8 cellular contexts compared by ENCODE assay signal in genomic region chr10:78301891-78302738, GRCh38.
A peak's percentile ranks its signal among the peaks of the same experiment; 100 is the strongest.
DNase-seq lines count a peak whose midpoint lies in the region; ATAC-seq and TF ChIP-seq lines count a peak whose summit lies in the region.

No MANE protein-coding gene starts in this region.

- peaks cover 17% of the 10 kb centered on the region for H3K4me1 ChIP-seq in CD8-positive, alpha-beta T cell (ENCODE audit: insufficient read depth, low read length)

- H3K9me3 ChIP-seq in CD8-positive, alpha-beta T cell (ENCODE audit: low read length) = no peaks in the 10 kb centered on the region
- H3K9me3 ChIP-seq in KOPT-K1 (ENCODE audit: insufficient read depth, low read length, poor library complexity, severe bottlenecking) = peaks cover 7% of the 10 kb centered on the region

- H3K4me1 Mint-ChIP-seq in CD8-positive, alpha-beta T cell (ENCODE audit: low read depth) = peaks cover 20% of the 10 kb centered on the region

- no peak for ATAC-seq in CD8-positive, alpha-beta T cell
- ATAC-seq in GM18909 (IDR thresholded peaks at IDR 0.05; ENCODE audit: poor library complexity, unreplicated experiment) = no peak

- TF ChIP-seq CTCF in CD8-positive, alpha-beta T cell (IDR thresholded peaks at IDR 0.05) = no peak
- peak; percentile 5 for TF ChIP-seq CTCF in astrocyte of the spinal cord (IDR thresholded peaks at IDR 0.05; ENCODE audit: low read depth, low read length)

- DNase-seq in CD8-positive, alpha-beta T cell = peak in 1 of 7 experiments; percentile 9
- DNase-seq in astrocyte of the spinal cord (ENCODE audit: low read depth, low spot score) (no peak), medulla oblongata (ENCODE audit: extremely low spot score) (peak; percentile 42), ureter (ENCODE audit: low spot score) (peak; percentile 43), NCI-H2107 treated with DMSO at 0.1 percent for 48 hours (lab: John Stamatoyannopoulos, UW; ENCODE audit: unreplicated experiment) (no peak), HK-2 (ENCODE audit: unreplicated experiment) (no peak)

- H3K27ac Mint-ChIP-seq in CD8-positive, alpha-beta T cell = peak overlapping the region; percentile 97

- H3K27ac ChIP-seq in CD8-positive, alpha-beta T cell (ENCODE audit: low read depth, low read length) = peak overlapping the region; percentile 76
- peak overlapping the region; percentile 79 for H3K27ac ChIP-seq in KOPT-K1 (ENCODE audit: low read depth, low read length, poor library complexity, severe bottlenecking)

- H3K36me3 Mint-ChIP-seq in CD8-positive, alpha-beta T cell = peaks cover 3% of the 10 kb centered on the region

- no peaks in the 10 kb centered on the region for H3K27me3 Mint-ChIP-seq in CD8-positive, alpha-beta T cell (ENCODE audit: low read depth)

- H3K27me3 ChIP-seq in CD8-positive, alpha-beta T cell (ENCODE audit: insufficient read depth, low read length) = no peaks in the 10 kb centered on the region

- POLR2A ChIA-PET in CD8-positive, alpha-beta T cell (lab: Charles Lee) = interaction anchor here (0.9 to 1.1 kb wide), 3 partner anchors 9 to 1777 kb away, joined by 3 to 4 read pairs (median 3); no protein-coding TSS in a partner anchor

- H3K4me3 ChIP-seq in CD8-positive, alpha-beta T cell (ENCODE audit: low read depth, low read length) = peak overlapping the region; percentile 73
- H3K4me3 ChIP-seq in astrocyte of the spinal cord (ENCODE audit: low read depth, low read length) = peak overlapping the region; percentile 51

- peak overlapping the region; percentile 97 for H3K4me3 Mint-ChIP-seq in CD8-positive, alpha-beta T cell

- in situ Hi-C loops in astrocyte of the spinal cord (cut with HindIII; ENCODE audit: low sequenced_read_pairs) = no loop called here

- H3K36me3 ChIP-seq in CD8-positive, alpha-beta T cell (ENCODE audit: insufficient read depth, low read length) = no peaks in the 10 kb centered on the region
- no peaks in the 10 kb centered on the region for H3K36me3 ChIP-seq in KOPT-K1 (ENCODE audit: insufficient read depth, low read length)

- intact Hi-C loops in CD8-positive, alpha-beta T cell (cut with DNase I, micrococcal nuclease) = loop anchor here (2.0 to 5.0 kb wide), 6 partner anchors 135 to 1775 kb away; partner anchors contain the start of genes TMEM254 (in 2 of the 2), ZCCHC24 (in 1 of the 2) and ZMIZ1 (in 1 of the 2)

- CTCF ChIA-PET in CD8-positive, alpha-beta T cell (lab: Charles Lee) = interaction anchor here (0.5 to 1.4 kb wide), 6 partner anchors 42 to 1754 kb away, joined by 3 to 4 read pairs (median 3); no protein-coding TSS in a partner anchor

- no peaks in the 10 kb centered on the region for H3K9me3 Mint-ChIP-seq in CD8-positive, alpha-beta T cell

Comparison
In these comparisons a context has a peak if more than half of its experiments do, and no peak if none do; other contexts are left out.
1. DNase-seq: peak in medulla oblongata (single experiment) and ureter (single experiment); none in astrocyte of the spinal cord (single experiment), NCI-H2107 treated with DMSO at 0.1 percent for 48 hours (single experiment) and HK-2 (single experiment).